In the genomic region with DNA sequence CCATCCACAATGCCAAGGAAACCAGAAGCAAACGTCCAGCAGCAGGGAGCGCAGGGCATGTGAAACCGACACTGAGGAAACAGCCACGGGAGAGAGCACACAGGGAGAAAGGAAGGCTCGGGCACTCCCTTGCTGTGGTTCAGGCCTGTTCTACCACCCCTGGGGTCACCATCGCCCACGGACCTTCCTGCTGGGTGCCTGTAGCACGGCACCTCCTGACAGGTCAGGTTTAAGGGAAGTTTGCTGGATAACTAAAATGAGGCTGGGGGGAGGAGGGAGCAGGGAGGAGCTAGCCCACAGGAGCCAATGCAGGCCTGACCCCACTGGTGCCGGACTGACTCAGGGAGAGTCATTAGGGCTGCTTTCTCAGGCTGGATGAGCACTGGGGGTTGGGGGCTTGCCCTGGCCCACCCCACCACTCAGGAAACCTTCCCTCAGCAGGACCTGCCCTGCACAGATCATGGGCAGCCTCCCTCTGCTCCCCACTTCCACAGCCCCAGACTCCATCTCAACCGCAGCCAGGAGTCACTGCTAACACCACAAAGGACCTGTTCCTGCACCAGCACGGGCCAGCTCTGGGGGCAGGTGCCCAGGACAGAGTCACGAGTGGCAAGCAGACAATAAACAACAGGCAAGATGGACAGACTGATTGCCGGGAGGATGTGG, we compare ENCODE assay signal across 10 cellular contexts. TPM values are rescaled to one million over a fixed set of nuclear protein-coding genes. Genes with fewer than 3 reads are reported as not detected.
A peak's percentile ranks its signal among the peaks of the same experiment; 100 is the strongest.
DNase-seq lines count a peak whose midpoint lies in the region; ATAC-seq and TF ChIP-seq lines count a peak whose summit lies in the region.
"Had no signal": no experiment of that assay in that cellular context is flagged by ENCODE, and none has a peak within 500 bp of the region (broad histone marks: within the 10 kb centered on the region; RNA-seq: fewer than 3 reads in every experiment).

No MANE protein-coding gene starts in this region.

- no peak overlapping the region for H2AFZ ChIP-seq in MM.1S (ENCODE audit: low read length)
- H2AFZ ChIP-seq in neural progenitor cell (replicated peaks), result no peak overlapping the region

- no peak overlapping the region for H3K27ac ChIP-seq in CD8-positive, alpha-beta memory T cell (ENCODE audit: low read depth, low read length)
- H3K27ac ChIP-seq in MM.1S (ENCODE audit: low read length) (no peak overlapping the region), neural progenitor cell (no peak overlapping the region), aorta (ENCODE audit: low read depth in 1 of 2, low read length in 2 of 2) (no peak overlapping the region)

- H3K4me3 ChIP-seq in CD8-positive, alpha-beta memory T cell (ENCODE audit: low read length), result no peak overlapping the region
- no peak overlapping the region for H3K4me3 ChIP-seq in MM.1S (ENCODE audit: low read length)
- H3K4me3 ChIP-seq in neural progenitor cell, result no peak overlapping the region
- no peak overlapping the region for H3K4me3 ChIP-seq in aorta (ENCODE audit: low read length in 2 of 2)

- no peak for TF ChIP-seq CTCF in MM.1S (IDR thresholded peaks at IDR 0.05; ENCODE audit: low read length)
- TF ChIP-seq CTCF in neural progenitor cell (IDR thresholded peaks at IDR 0.05), result no peak

- H3K27me3 Mint-ChIP-seq in CD8-positive, alpha-beta memory T cell, result no peaks in the 10 kb centered on the region
- H3K27me3 Mint-ChIP-seq in dendritic cell treated with granulocyte-macrophage colony-stimulating factor and Interleukin-4, amounts not matched to agents 40 ng/mL and 50 ng/mL, for 4 days, result peaks cover 2% of the 10 kb centered on the region
- peaks cover 5% of the 10 kb centered on the region for H3K27me3 Mint-ChIP-seq in neural progenitor cell (ENCODE audit: insufficient read depth, low read depth)

- H3K27ac Mint-ChIP-seq in CD8-positive, alpha-beta memory T cell, result peak overlapping the region; percentile 19 to 85 (median 68)
- H3K27ac Mint-ChIP-seq in dendritic cell treated with granulocyte-macrophage colony-stimulating factor and Interleukin-4, amounts not matched to agents 40 ng/mL and 50 ng/mL, for 4 days, result peak overlapping the region; percentile 41
- no peak overlapping the region for H3K27ac Mint-ChIP-seq in neural progenitor cell

- no peaks in the 10 kb centered on the region for H3K36me3 ChIP-seq in CD8-positive, alpha-beta memory T cell (ENCODE audit: insufficient read depth, low read length)
- no peaks in the 10 kb centered on the region for H3K36me3 ChIP-seq in MM.1S (replicated peaks; ENCODE audit: insufficient read depth, low read length)
- H3K36me3 ChIP-seq in neural progenitor cell, result no peaks in the 10 kb centered on the region
- no peaks in the 10 kb centered on the region for H3K36me3 ChIP-seq in aorta (ENCODE audit: control insufficient read depth in 1 of 2, insufficient read depth in 2 of 2, low read length in 1 of 2)

- H3K4me2 ChIP-seq in MM.1S (ENCODE audit: low read depth, low read length), result peak overlapping the region; percentile 78; the same call in 1 of the 2 replicates
- H3K4me2 ChIP-seq in neural progenitor cell, result no peak overlapping the region

- H3K9me2 ChIP-seq in MM.1S (replicated peaks; ENCODE audit: insufficient read depth, low read length), result no peaks in the 10 kb centered on the region

- no peaks in the 10 kb centered on the region for H3K9me3 ChIP-seq in CD8-positive, alpha-beta memory T cell (ENCODE audit: low read length)
- H3K9me3 ChIP-seq in MM.1S (replicated peaks; ENCODE audit: insufficient read depth, low read length) (no peaks in the 10 kb centered on the region), neural progenitor cell (ENCODE audit: low read depth) (no peaks in the 10 kb centered on the region), aorta (ENCODE audit: control insufficient read depth, low read length) (no peaks in the 10 kb centered on the region)

- H3K9me3 Mint-ChIP-seq in CD8-positive, alpha-beta memory T cell, result no peaks in the 10 kb centered on the region
- H3K9me3 Mint-ChIP-seq in dendritic cell treated with granulocyte-macrophage colony-stimulating factor and Interleukin-4, amounts not matched to agents 40 ng/mL and 50 ng/mL, for 4 days, result no peaks in the 10 kb centered on the region
- no peaks in the 10 kb centered on the region for H3K9me3 Mint-ChIP-seq in neural progenitor cell

- H4K20me1 ChIP-seq in MM.1S (ENCODE audit: insufficient read depth, low read length) (peaks cover 16% of the 10 kb centered on the region; the same call in 1 of the 2 replicates), neural progenitor cell (ENCODE audit: low read depth) (peaks cover 75% of the 10 kb centered on the region)

- H3K27me3 ChIP-seq in CD8-positive, alpha-beta memory T cell (ENCODE audit: insufficient read depth, low read length, poor library complexity, severe bottlenecking), result no peaks in the 10 kb centered on the region
- H3K27me3 ChIP-seq in MM.1S (replicated peaks; ENCODE audit: insufficient read depth, low read length) (no peaks in the 10 kb centered on the region), neural progenitor cell (no peaks in the 10 kb centered on the region), aorta (ENCODE audit: control insufficient read depth in 1 of 2, insufficient read depth in 2 of 2, low read length in 1 of 2) (no peaks in the 10 kb centered on the region)

- intact Hi-C loops in dendritic cell treated with granulocyte-macrophage colony-stimulating factor and Interleukin-4, amounts not matched to agents 40 ng/mL and 50 ng/mL, for 4 days (cut with micrococcal nuclease), result no loop called here
- intact Hi-C loops in aorta (cut with DNase I), result no loop called here

- peak overlapping the region; percentile 66 to 91 (median 80) for H3K4me3 Mint-ChIP-seq in CD8-positive, alpha-beta memory T cell
- peak overlapping the region; percentile 57 for H3K4me3 Mint-ChIP-seq in dendritic cell treated with granulocyte-macrophage colony-stimulating factor and Interleukin-4, amounts not matched to agents 40 ng/mL and 50 ng/mL, for 4 days
- H3K4me3 Mint-ChIP-seq in neural progenitor cell, result peak overlapping the region; percentile 87

- peaks cover 0 to 6% (median 0%) of the 10 kb centered on the region in 3 donors for H3K36me3 Mint-ChIP-seq in CD8-positive, alpha-beta memory T cell
- H3K36me3 Mint-ChIP-seq in dendritic cell treated with granulocyte-macrophage colony-stimulating factor and Interleukin-4, amounts not matched to agents 40 ng/mL and 50 ng/mL, for 4 days (ENCODE audit: low read depth), result peaks cover 59% of the 10 kb centered on the region
- peaks cover 3% of the 10 kb centered on the region for H3K36me3 Mint-ChIP-seq in neural progenitor cell

- ATAC-seq in aorta (ENCODE audit: low FRiP score), result no peak

- POLR2A ChIA-PET in CD8-positive, alpha-beta memory T cell (lab: Charles Lee), result no interaction called here

- 60 to 61% methylated on average over 13 of the region's 13 CpGs for WGBS in aorta, 2 donors

- H3K4me1 ChIP-seq in CD8-positive, alpha-beta memory T cell (ENCODE audit: insufficient read depth, low read length), result peaks cover 38% of the 10 kb centered on the region
- H3K4me1 ChIP-seq in MM.1S (ENCODE audit: low read length), result peaks cover 45% of the 10 kb centered on the region
- H3K4me1 ChIP-seq in neural progenitor cell, result peaks cover 30% of the 10 kb centered on the region
- no peaks in the 10 kb centered on the region for H3K4me1 ChIP-seq in aorta (ENCODE audit: control insufficient read depth in 1 of 2, insufficient read depth in 2 of 2, low read length in 2 of 2)

- CTCF ChIA-PET in CD8-positive, alpha-beta memory T cell (lab: Charles Lee), result interaction anchor here (1.5 to 3.4 kb wide), 2 partner anchors 26 to 85 kb away, joined by 7 to 14 read pairs; partner anchors contain the start of genes PRPF6 and SAMD10

- H3F3A ChIP-seq in MM.1S (ENCODE audit: insufficient read depth, low read length) (peaks cover 30% of the 10 kb centered on the region), neural progenitor cell (ENCODE audit: low read depth) (peaks cover 41% of the 10 kb centered on the region)

- H3K79me2 ChIP-seq in MM.1S (ENCODE audit: low read length) (peaks cover 73% of the 10 kb centered on the region), neural progenitor cell (ENCODE audit: low read depth) (peaks cover 68% of the 10 kb centered on the region)

- peaks cover 31 to 60% (median 34%) of the 10 kb centered on the region in 3 donors for H3K4me1 Mint-ChIP-seq in CD8-positive, alpha-beta memory T cell
- peaks cover 73% of the 10 kb centered on the region for H3K4me1 Mint-ChIP-seq in dendritic cell treated with granulocyte-macrophage colony-stimulating factor and Interleukin-4, amounts not matched to agents 40 ng/mL and 50 ng/mL, for 4 days (ENCODE audit: low read depth)
- H3K4me1 Mint-ChIP-seq in neural progenitor cell, result peaks cover 32% of the 10 kb centered on the region

- no peak for DNase-seq in CD8-positive, alpha-beta memory T cell
- DNase-seq in MM.1S (no peak), neural progenitor cell (ENCODE audit: low spot score) (no peak), C1 segment of cervical spinal cord (lab: John Stamatoyannopoulos, UW) (no peak), aorta (no peak), RKO (ENCODE audit: low spot score) (no peak), anterior cingulate cortex (lab: John Stamatoyannopoulos, UW) (no peak)
- DNase-seq: NCI-H1930, SW 1271 had no signal

- H3K9ac ChIP-seq in MM.1S (ENCODE audit: low read length) (no peak overlapping the region), neural progenitor cell (no peak overlapping the region)

RNA-seq across cellular contexts. Expression of gene UCKL1, which starts 2.3 kb away (rescaled TPM):
- 10 to 100 TPM; 35.7 to 36.2 TPM for total RNA-seq in CD8-positive, alpha-beta memory T cell
- 34.5 TPM for polyA plus RNA-seq in CD8-positive, alpha-beta memory T cell
- 10.8 and 22.7 TPM in 2 replicates for total RNA-seq in neural progenitor cell (ENCODE audit: low replicate concordance)
- 10 to 100 TPM; 27.2 to 39.5 TPM for total RNA-seq in aorta
- 10 to 100 TPM; 24.3 to 85.0 TPM for polyA plus RNA-seq in aorta

RNA-seq across cellular contexts. Expression of gene ZNF512B, which starts 15.8 kb away (rescaled TPM):
- 10 to 100 TPM; 11.5 to 12.1 TPM for total RNA-seq in CD8-positive, alpha-beta memory T cell
- 1.0 TPM for polyA plus RNA-seq in CD8-positive, alpha-beta memory T cell
- total RNA-seq in neural progenitor cell (ENCODE audit: low replicate concordance) (2.9 and 11.4 TPM in 2 replicates), aorta (10 to 100 TPM; 10.8 to 16.5 TPM)
- 10 to 100 TPM in 1 of 2 donors, 1 to 10 TPM in 1; 1.5 to 10.8 TPM for polyA plus RNA-seq in aorta

RNA-seq across cellular contexts. Expression of gene SAMD10, which starts 25.5 kb away (rescaled TPM):
- 10 to 100 TPM; 19.3 to 24.5 TPM for total RNA-seq in CD8-positive, alpha-beta memory T cell
- 15.6 TPM for polyA plus RNA-seq in CD8-positive, alpha-beta memory T cell
- total RNA-seq in neural progenitor cell (ENCODE audit: low replicate concordance), result 0.19 and 4.9 TPM in 2 replicates
- 1 to 10 TPM in 1 of 2 donors, under 1 TPM in 1; 0.84 to 4.1 TPM for total RNA-seq in aorta
- 1 to 10 TPM; 1.8 to 2.0 TPM for polyA plus RNA-seq in aorta

RNA-seq across cellular contexts. Expression of gene PRPF6, which starts 27.0 kb away (rescaled TPM):
- total RNA-seq in CD8-positive, alpha-beta memory T cell, result 10 to 100 TPM; 76.2 to 78.3 TPM
- polyA plus RNA-seq in CD8-positive, alpha-beta memory T cell, result 97.1 TPM
- total RNA-seq in neural progenitor cell (ENCODE audit: low replicate concordance), result 51.9 and 77.0 TPM in 2 replicates
- 10 to 100 TPM; 50.3 to 59.1 TPM for total RNA-seq in aorta
- polyA plus RNA-seq in aorta, result 10 to 100 TPM; 20.9 to 53.3 TPM

RNA-seq across cellular contexts. Expression of gene DNAJC5, which starts 59.0 kb away (rescaled TPM):
- 10 to 100 TPM; 38.9 to 40.9 TPM for total RNA-seq in CD8-positive, alpha-beta memory T cell
- polyA plus RNA-seq in CD8-positive, alpha-beta memory T cell, result 8.3 TPM
- total RNA-seq in neural progenitor cell (ENCODE audit: low replicate concordance), result 17.2 and 37.9 TPM in 2 replicates
- total RNA-seq in aorta, result 10 to 100 TPM; 34.6 to 38.1 TPM
- 10 to 100 TPM; 16.2 to 17.2 TPM for polyA plus RNA-seq in aorta
